In the genomic region with DNA sequence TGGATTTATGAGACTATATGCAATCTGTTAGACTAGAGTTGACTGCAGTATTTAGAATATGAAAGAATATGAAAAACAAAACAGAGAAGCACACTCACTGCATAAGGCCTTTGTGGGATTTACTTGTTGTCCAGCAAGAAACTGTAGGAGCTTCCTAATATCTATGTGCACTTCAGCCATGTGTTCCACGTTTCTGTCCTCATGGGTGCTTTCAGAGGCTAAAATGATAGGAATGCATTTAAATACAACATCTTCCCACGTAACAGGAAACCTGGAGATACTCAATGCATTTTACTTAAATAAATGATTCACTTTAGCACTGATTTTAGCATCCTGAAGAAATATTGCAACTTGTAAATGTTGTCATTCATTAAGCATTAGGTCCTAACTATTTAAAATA, we compare ENCODE assay signal across 33 cellular contexts. TPM values are rescaled to one million over a fixed set of nuclear protein-coding genes. Genes with fewer than 3 reads are reported as not detected.
"Had no signal": no experiment of that assay in that cellular context is flagged by ENCODE, and none has a peak within 500 bp of the region (broad histone marks: within the 10 kb centered on the region; RNA-seq: fewer than 3 reads in every experiment).

No MANE protein-coding gene starts in this region.

- H3K4me1 ChIP-seq: body of pancreas, breast epithelium had no signal

- H3K27me3 Mint-ChIP-seq: activated B cell treated with CpG ODN at 0.5 μM for 24 hours; activated CD4-positive, alpha-beta memory T cell treated with anti-CD3 and anti-CD28 coated beads, Interleukin-2, amount 10 ng/mL, durations not matched to agents 7 days and 5 days; activated CD4-positive, alpha-beta T cell treated with anti-CD3 and anti-CD28 coated beads, Interleukin-2, amount 10 ng/mL, durations not matched to agents 24 days and 14 days; activated CD8-positive, alpha-beta memory T cell treated with anti-CD3 and anti-CD28 coated beads, Interleukin-2, amount 10 ng/mL, durations not matched to agents 7 days and 5 days; activated naive CD4-positive, alpha-beta T cell treated with anti-CD3 and anti-CD28 coated beads, Interleukin-2, amount 10 ng/mL, durations not matched to agents 7 days and 5 days; activated naive CD4-positive, alpha-beta T cell treated with anti-CD3 and anti-CD28 coated beads, Interleukin-2, amount 50 U/mL, for 24 hours; activated naive CD8-positive, alpha-beta T cell; activated naive CD8-positive, alpha-beta T cell treated with anti-CD3 and anti-CD28 coated beads, Interleukin-2, amount 10 ng/mL, durations not matched to agents 7 days and 5 days; activated naive CD8-positive, alpha-beta T cell treated with anti-CD3 and anti-CD28 coated beads, Interleukin-2, amount 50 U/mL, for 24 hours; activated T-cell treated with anti-CD3 and anti-CD28 coated beads, Interleukin-2, amount 50 U/mL, for 24 hours; central memory CD8-positive, alpha-beta T cell had no signal

- DNase-seq: activated B cell treated with CpG ODN at 0.5 μM for 24 hours; activated CD4-positive, alpha-beta memory T cell treated with anti-CD3 and anti-CD28 coated beads, Interleukin-2, amount 10 ng/mL, durations not matched to agents 7 days and 5 days; activated CD4-positive, alpha-beta T cell treated with anti-CD3 and anti-CD28 coated beads for 4 hours; activated CD4-positive, alpha-beta T cell treated with anti-CD3 and anti-CD28 coated beads, Interleukin-2, amount 10 ng/mL, durations not matched to agents 24 days and 14 days; activated CD4-positive, alpha-beta T cell treated with anti-CD3 and anti-CD28 coated beads, Interleukin-2, amount 50 U/mL, for 48 hours; activated CD4-positive, CD25-positive, alpha-beta regulatory T cell treated with anti-CD3 and anti-CD28 coated beads, Interleukin-2, amount 50 U/mL, for 72 hours; activated CD8-positive, alpha-beta memory T cell treated with anti-CD3 and anti-CD28 coated beads for 24 hours; activated CD8-positive, alpha-beta memory T cell treated with anti-CD3 and anti-CD28 coated beads, Interleukin-2, amount 10 ng/mL, durations not matched to agents 7 days and 5 days; activated CD8-positive, alpha-beta memory T cell treated with anti-CD3 and anti-CD28 coated beads, Interleukin-2, amount 50 U/mL, for 48 hours; activated CD8-positive, alpha-beta T cell treated with anti-CD3 and anti-CD28 coated beads, Interleukin-2, amount 10 ng/mL, durations not matched to agents 7 days and 5 days; activated effector memory CD4-positive, alpha-beta T cell treated with Interleukin-2 at 50 U/mL for 16 hours; activated gamma-delta T cell; activated naive CD4-positive, alpha-beta T cell treated with anti-CD3 and anti-CD28 coated beads, Interleukin-2, amount 10 ng/mL, durations not matched to agents 7 days and 5 days; activated naive CD4-positive, alpha-beta T cell treated with Interleukin-2 at 50 U/mL for 16 hours; activated naive CD8-positive, alpha-beta T cell treated with anti-CD3 and anti-CD28 coated beads, Interleukin-2, amount 10 ng/mL, durations not matched to agents 7 days and 5 days; activated naive CD8-positive, alpha-beta T cell treated with anti-CD3 and anti-CD28 coated beads, Interleukin-2, amount 50 U/mL, for 24 hours; activated T-cell treated with anti-CD3 and anti-CD28 coated beads, Interleukin-2, amount 50 U/mL, for 24 hours; activated T-cell treated with anti-CD3 and anti-CD28 coated beads, Interleukin-2, amount 50 U/mL, for 48 hours; aorta; body of pancreas; brain microvascular endothelial cell; cerebellar nuclear complex; T-helper 1 cell; T-helper 2 cell; T-helper 9 cell had no signal

- H3K27me3 ChIP-seq: body of pancreas, brain microvascular endothelial cell, breast epithelium had no signal

- H3K27ac ChIP-seq: body of pancreas, brain microvascular endothelial cell, breast epithelium, VCaP had no signal

- H3K27ac Mint-ChIP-seq: activated B cell treated with CpG ODN at 0.5 μM for 24 hours; activated CD4-positive, alpha-beta memory T cell treated with anti-CD3 and anti-CD28 coated beads, Interleukin-2, amount 10 ng/mL, durations not matched to agents 7 days and 5 days; activated CD8-positive, alpha-beta T cell treated with anti-CD3 and anti-CD28 coated beads, Interleukin-2, amount 10 ng/mL, durations not matched to agents 7 days and 5 days; activated naive CD4-positive, alpha-beta T cell treated with anti-CD3 and anti-CD28 coated beads, Interleukin-2, amount 10 ng/mL, durations not matched to agents 7 days and 5 days; activated naive CD8-positive, alpha-beta T cell treated with anti-CD3 and anti-CD28 coated beads, Interleukin-2, amount 10 ng/mL, durations not matched to agents 7 days and 5 days; activated naive CD8-positive, alpha-beta T cell treated with anti-CD3 and anti-CD28 coated beads, Interleukin-2, amount 50 U/mL, for 24 hours; activated T-cell treated with anti-CD3 and anti-CD28 coated beads, Interleukin-2, amount 50 U/mL, for 24 hours; activated T-helper 2 cell treated with anti-CD3 and anti-CD28 coated beads, Interferon-gamma antibody, Interleukin-2, Interleukin-4, amounts not matched to agents 10 μg/mL and 5 μg/mL and 100 μg/mL, durations not matched to agents 14 hours and 24 hours and 36 hours; T-helper 1 cell treated with Interleukin-12 subunit alpha and Interleukin-12 subunit beta and Interleukin-4 antibody, amounts not matched to agents 30 μg/mL and 1 μg/mL, for 36 hours; T-helper 2 cell treated with Interferon-gamma antibody and Interleukin-4, amounts not matched to agents 5 μg/mL and 100 μg/mL, for 36 hours had no signal

- H3K9me3 ChIP-seq: breast epithelium had no signal

- H3K9me3 Mint-ChIP-seq: activated B cell treated with CpG ODN at 0.5 μM for 24 hours; activated CD4-positive, alpha-beta memory T cell treated with anti-CD3 and anti-CD28 coated beads, Interleukin-2, amount 10 ng/mL, durations not matched to agents 7 days and 5 days; activated CD4-positive, alpha-beta T cell treated with anti-CD3 and anti-CD28 coated beads, Interleukin-2, amount 10 ng/mL, durations not matched to agents 24 days and 14 days; activated naive CD4-positive, alpha-beta T cell treated with anti-CD3 and anti-CD28 coated beads, Interleukin-2, amount 10 ng/mL, durations not matched to agents 7 days and 5 days; activated naive CD4-positive, alpha-beta T cell treated with anti-CD3 and anti-CD28 coated beads, Interleukin-2, amount 50 U/mL, for 24 hours; activated naive CD8-positive, alpha-beta T cell treated with anti-CD3 and anti-CD28 coated beads, Interleukin-2, amount 10 ng/mL, durations not matched to agents 7 days and 5 days; activated naive CD8-positive, alpha-beta T cell treated with anti-CD3 and anti-CD28 coated beads, Interleukin-2, amount 50 U/mL, for 24 hours; activated T-cell treated with anti-CD3 and anti-CD28 coated beads, Interleukin-2, amount 50 U/mL, for 24 hours; activated T-helper 2 cell treated with anti-CD3 and anti-CD28 coated beads, Interferon-gamma antibody, Interleukin-2, Interleukin-4, amounts not matched to agents 10 μg/mL and 5 μg/mL and 100 μg/mL, durations not matched to agents 14 hours and 24 hours and 36 hours; central memory CD8-positive, alpha-beta T cell; T-helper 1 cell treated with Interleukin-12 subunit alpha and Interleukin-12 subunit beta and Interleukin-4 antibody, amounts not matched to agents 30 μg/mL and 1 μg/mL, for 36 hours; T-helper 2 cell treated with Interferon-gamma antibody and Interleukin-4, amounts not matched to agents 5 μg/mL and 100 μg/mL, for 36 hours had no signal

- ATAC-seq: activated CD8-positive, alpha-beta memory T cell treated with anti-CD3 and anti-CD28 coated beads, Interleukin-2, amount 10 ng/mL, durations not matched to agents 7 days and 5 days; activated CD8-positive, alpha-beta T cell treated with anti-CD3 and anti-CD28 coated beads, Interleukin-2, amount 10 ng/mL, durations not matched to agents 7 days and 5 days; activated naive CD8-positive, alpha-beta T cell treated with anti-CD3 and anti-CD28 coated beads, Interleukin-2, amount 50 U/mL, for 24 hours; body of pancreas had no signal

- H3K4me3 ChIP-seq: body of pancreas, breast epithelium had no signal

- H3K4me3 Mint-ChIP-seq: activated B cell treated with CpG ODN at 0.5 μM for 24 hours; activated CD4-positive, alpha-beta memory T cell treated with anti-CD3 and anti-CD28 coated beads, Interleukin-2, amount 10 ng/mL, durations not matched to agents 7 days and 5 days; activated CD4-positive, alpha-beta T cell treated with anti-CD3 and anti-CD28 coated beads, Interleukin-2, amount 10 ng/mL, durations not matched to agents 24 days and 14 days; activated CD8-positive, alpha-beta memory T cell treated with anti-CD3 and anti-CD28 coated beads, Interleukin-2, amount 10 ng/mL, durations not matched to agents 7 days and 5 days; activated CD8-positive, alpha-beta T cell treated with anti-CD3 and anti-CD28 coated beads, Interleukin-2, amount 10 ng/mL, durations not matched to agents 7 days and 5 days; activated naive CD4-positive, alpha-beta T cell treated with anti-CD3 and anti-CD28 coated beads, Interleukin-2, amount 10 ng/mL, durations not matched to agents 7 days and 5 days; activated naive CD4-positive, alpha-beta T cell treated with anti-CD3 and anti-CD28 coated beads, Interleukin-2, amount 50 U/mL, for 24 hours; activated naive CD8-positive, alpha-beta T cell; activated naive CD8-positive, alpha-beta T cell treated with anti-CD3 and anti-CD28 coated beads, Interleukin-2, amount 10 ng/mL, durations not matched to agents 7 days and 5 days; activated naive CD8-positive, alpha-beta T cell treated with anti-CD3 and anti-CD28 coated beads, Interleukin-2, amount 50 U/mL, for 24 hours; activated T-cell treated with anti-CD3 and anti-CD28 coated beads, Interleukin-2, amount 50 U/mL, for 24 hours; central memory CD8-positive, alpha-beta T cell; T-helper 1 cell treated with Interleukin-12 subunit alpha and Interleukin-12 subunit beta and Interleukin-4 antibody, amounts not matched to agents 30 μg/mL and 1 μg/mL, for 36 hours; T-helper 2 cell treated with Interferon-gamma antibody and Interleukin-4, amounts not matched to agents 5 μg/mL and 100 μg/mL, for 36 hours had no signal

RNA-seq across cellular contexts. Expression of a gene that starts 19.4 kb away (rescaled TPM):
- polyA plus RNA-seq: aorta had no signal
